23 cellular contexts compared by ENCODE assay signal in genomic region chr18:66646622-66647021, GRCh38. TPM values are rescaled to one million over a fixed set of nuclear protein-coding genes. Genes with fewer than 3 reads are reported as not detected.
"Had no signal": no experiment of that assay in that cellular context is flagged by ENCODE, and none has a peak within 500 bp of the region (broad histone marks: within the 10 kb centered on the region; RNA-seq: fewer than 3 reads in every experiment).

No MANE protein-coding gene starts in this region.

- H3K4me1 Mint-ChIP-seq: activated CD4-positive, alpha-beta T cell treated with anti-CD3 and anti-CD28 coated beads for 36 hours; activated naive CD8-positive, alpha-beta T cell treated with anti-CD3 and anti-CD28 coated beads, Interleukin-2, amount 50 U/mL, for 24 hours; endodermal cell; nephron progenitor cell had no signal

- H3K4me1 ChIP-seq: ascending aorta, foreskin keratinocyte, heart left ventricle, left ventricle myocardium inferior, testis had no signal

- H3K4me3 ChIP-seq: ascending aorta, heart left ventricle, left ventricle myocardium inferior, testis had no signal

- H3K4me3 Mint-ChIP-seq: activated CD4-positive, alpha-beta T cell treated with anti-CD3 and anti-CD28 coated beads for 36 hours; activated CD8-positive, alpha-beta T cell treated with anti-CD3 and anti-CD28 coated beads, Interleukin-2, amount 10 ng/mL, durations not matched to agents 7 days and 5 days; activated naive CD8-positive, alpha-beta T cell treated with anti-CD3 and anti-CD28 coated beads, Interleukin-2, amount 50 U/mL, for 24 hours; activated T-helper 1 cell treated with anti-CD3 and anti-CD28 coated beads, Interleukin-12 subunit alpha, Interleukin-12 subunit beta, Interleukin-2, Interleukin-4 antibody, amounts not matched to agents 30 ng/mL and 10 ng/mL and 1 ng/mL, durations not matched to agents 14 hours and 24 hours and 36 hours; endodermal cell; nephron progenitor cell; stimulated activated naive CD8-positive, alpha-beta T cell treated with anti-CD3 and anti-CD28 coated beads, Interleukin-15, Interleukin-2, amounts not matched to agents 100 ng/mL and 50 ng/mL, for 24 hours had no signal

- H3K9me3 Mint-ChIP-seq: activated T-helper 1 cell treated with anti-CD3 and anti-CD28 coated beads, Interleukin-12 subunit alpha, Interleukin-12 subunit beta, Interleukin-2, Interleukin-4 antibody, amounts not matched to agents 30 ng/mL and 10 ng/mL and 1 ng/mL, durations not matched to agents 14 hours and 24 hours and 36 hours; endodermal cell; nephron progenitor cell had no signal

- H3K27ac ChIP-seq: ascending aorta, foreskin keratinocyte, heart left ventricle, left ventricle myocardium inferior, testis, WERI-Rb-1 had no signal

- H3K27me3 Mint-ChIP-seq: activated CD4-positive, alpha-beta T cell treated with anti-CD3 and anti-CD28 coated beads for 36 hours; activated naive CD8-positive, alpha-beta T cell treated with anti-CD3 and anti-CD28 coated beads, Interleukin-2, amount 50 U/mL, for 24 hours; stimulated activated naive CD8-positive, alpha-beta T cell treated with anti-CD3 and anti-CD28 coated beads, Interleukin-15, Interleukin-2, amounts not matched to agents 100 ng/mL and 50 ng/mL, for 24 hours had no signal

- ATAC-seq: activated CD4-positive, alpha-beta T cell treated with anti-CD3 and anti-CD28 coated beads for 36 hours; activated CD8-positive, alpha-beta T cell treated with anti-CD3 and anti-CD28 coated beads, Interleukin-2, amount 10 ng/mL, durations not matched to agents 7 days and 5 days; activated naive CD8-positive, alpha-beta T cell treated with anti-CD3 and anti-CD28 coated beads, Interleukin-2, amount 50 U/mL, for 24 hours; esophagus mucosa; foreskin keratinocyte; heart left ventricle had no signal

- H3K9me3 ChIP-seq: ascending aorta, heart left ventricle, left ventricle myocardium inferior, testis had no signal

- H3K27ac Mint-ChIP-seq: activated CD4-positive, alpha-beta T cell treated with anti-CD3 and anti-CD28 coated beads for 36 hours; activated CD8-positive, alpha-beta T cell treated with anti-CD3 and anti-CD28 coated beads, Interleukin-2, amount 10 ng/mL, durations not matched to agents 7 days and 5 days; activated naive CD8-positive, alpha-beta T cell treated with anti-CD3 and anti-CD28 coated beads, Interleukin-2, amount 50 U/mL, for 24 hours; activated T-helper 1 cell treated with anti-CD3 and anti-CD28 coated beads, Interleukin-12 subunit alpha, Interleukin-12 subunit beta, Interleukin-2, Interleukin-4 antibody, amounts not matched to agents 30 ng/mL and 10 ng/mL and 1 ng/mL, durations not matched to agents 14 hours and 24 hours and 36 hours; endodermal cell; nephron progenitor cell; stimulated activated naive CD8-positive, alpha-beta T cell treated with anti-CD3 and anti-CD28 coated beads, Interleukin-15, Interleukin-2, amounts not matched to agents 100 ng/mL and 50 ng/mL, for 24 hours had no signal

- H3K27me3 ChIP-seq: ascending aorta, foreskin keratinocyte, heart left ventricle, testis had no signal

- DNase-seq: activated CD4-positive, alpha-beta T cell treated with anti-CD3 and anti-CD28 coated beads for 36 hours; activated CD8-positive, alpha-beta memory T cell treated with anti-CD3 and anti-CD28 coated beads, Interleukin-2, amount 50 U/mL, for 48 hours; activated CD8-positive, alpha-beta T cell treated with anti-CD3 and anti-CD28 coated beads, Interleukin-2, amount 10 ng/mL, durations not matched to agents 7 days and 5 days; activated naive CD4-positive, alpha-beta T cell treated with Interleukin-2 at 50 U/mL for 16 hours; activated naive CD8-positive, alpha-beta T cell treated with anti-CD3 and anti-CD28 coated beads, Interleukin-2, amount 50 U/mL, for 24 hours; dermis blood vessel endothelial cell; endodermal cell; heart left ventricle; kidney; left ventricle myocardium inferior; mesendoderm; nephron progenitor cell; stimulated activated CD4-positive, alpha-beta T cell treated with anti-CD3 and anti-CD28 coated beads, Interleukin-4, amount 100 ng/mL, for 1 hour; T-helper 9 cell; testis; WERI-Rb-1 had no signal

- H3K36me3 ChIP-seq: ascending aorta, heart left ventricle, left ventricle myocardium inferior, WERI-Rb-1 had no signal

RNA-seq across cellular contexts. Expression of gene CDH19, which starts 42.7 kb away (rescaled TPM):
- total RNA-seq: activated CD4-positive, alpha-beta T cell treated with anti-CD3 and anti-CD28 coated beads for 36 hours; activated CD8-positive, alpha-beta T cell treated with anti-CD3 and anti-CD28 coated beads, Interleukin-2, amount 10 ng/mL, durations not matched to agents 7 days and 5 days; activated T-helper 1 cell treated with anti-CD3 and anti-CD28 coated beads, Interleukin-12 subunit alpha, Interleukin-12 subunit beta, Interleukin-2, Interleukin-4 antibody, amounts not matched to agents 30 ng/mL and 10 ng/mL and 1 ng/mL, durations not matched to agents 14 hours and 24 hours and 36 hours; dermis blood vessel endothelial cell; endodermal cell; foreskin keratinocyte; osteoblast; pulmonary artery endothelial cell had no signal
